ENCODE assay signal across 27 cellular contexts in the genomic region with DNA sequence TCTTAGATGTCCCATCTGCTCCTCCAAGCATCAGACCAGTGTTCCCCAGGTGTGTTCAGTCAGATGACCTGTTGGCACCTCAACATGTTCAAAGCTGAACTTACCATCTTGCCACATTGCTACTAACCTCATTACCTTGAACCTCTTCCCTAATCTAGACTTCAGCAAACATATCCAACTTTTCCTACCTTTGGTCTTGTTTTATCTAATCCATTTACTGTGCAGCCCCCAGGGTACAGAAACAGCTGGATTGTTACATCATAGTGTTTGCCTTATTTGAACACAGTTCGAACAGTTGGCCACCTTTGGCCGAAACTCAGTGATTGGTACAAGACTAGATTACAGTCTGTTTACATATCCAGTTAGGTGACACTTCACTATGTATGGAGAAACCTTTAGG.
"Had no signal": no experiment of that assay in that cellular context is flagged by ENCODE, and none has a peak within 500 bp of the region (broad histone marks: within the 10 kb centered on the region; RNA-seq: fewer than 3 reads in every experiment).

No MANE protein-coding gene starts in this region.

- H3K4me1 ChIP-seq: breast epithelium had no signal

- H3K9me3 ChIP-seq: adrenal gland, breast epithelium, Peyer's patch, SK-N-SH had no signal

- ATAC-seq: activated CD8-positive, alpha-beta T cell treated with anti-CD3 and anti-CD28 coated beads, Interleukin-2, amount 10 ng/mL, durations not matched to agents 7 days and 5 days had no signal

- H3K9me3 Mint-ChIP-seq: activated naive CD8-positive, alpha-beta T cell treated with anti-CD3 and anti-CD28 coated beads, Interleukin-2, amount 10 ng/mL, durations not matched to agents 7 days and 5 days; T-helper 2 cell treated with Interferon-gamma antibody and Interleukin-4, amounts not matched to agents 5 μg/mL and 100 μg/mL, for 36 hours had no signal

- H3K27ac Mint-ChIP-seq: activated CD8-positive, alpha-beta T cell treated with anti-CD3 and anti-CD28 coated beads, Interleukin-2, amount 10 ng/mL, durations not matched to agents 7 days and 5 days; activated naive CD8-positive, alpha-beta T cell treated with anti-CD3 and anti-CD28 coated beads, Interleukin-2, amount 10 ng/mL, durations not matched to agents 7 days and 5 days; T-helper 2 cell treated with Interferon-gamma antibody and Interleukin-4, amounts not matched to agents 5 μg/mL and 100 μg/mL, for 36 hours had no signal

- H3K36me3 Mint-ChIP-seq: activated naive CD8-positive, alpha-beta T cell treated with anti-CD3 and anti-CD28 coated beads, Interleukin-2, amount 10 ng/mL, durations not matched to agents 7 days and 5 days had no signal

- DNase-seq: activated CD4-positive, alpha-beta T cell treated with anti-CD3 and anti-CD28 coated beads for 48 hours; activated CD4-positive, alpha-beta T cell treated with anti-CD3 and anti-CD28 coated beads, Interleukin-2, amount 50 U/mL, for 4 hours; activated CD4-positive, CD25-positive, alpha-beta regulatory T cell treated with anti-CD3 and anti-CD28 coated beads, Interleukin-2, amount 50 U/mL, for 72 hours; activated CD8-positive, alpha-beta memory T cell treated with anti-CD3 and anti-CD28 coated beads, Interleukin-2, amount 50 U/mL, for 48 hours; activated CD8-positive, alpha-beta T cell treated with anti-CD3 and anti-CD28 coated beads, Interleukin-2, amount 10 ng/mL, durations not matched to agents 7 days and 5 days; activated naive CD4-positive, alpha-beta T cell treated with anti-CD3 and anti-CD28 coated beads, Interleukin-2, amount 50 U/mL, for 16 hours; activated naive CD8-positive, alpha-beta T cell treated with anti-CD3 and anti-CD28 coated beads, Interleukin-2, amount 10 ng/mL, durations not matched to agents 7 days and 5 days; activated T-cell treated with anti-CD3 and anti-CD28 coated beads, Interleukin-2, amount 50 U/mL, for 1 hour; adrenal gland; anterior cingulate cortex; caudate nucleus; Karpas-422; MM.1S; NCI-H1048; NCI-H146; NCI-H187 treated with DMSO at 0.1 percent for 48 hours; NCI-H2081 treated with DMSO at 0.1 percent for 48 hours; NCI-H446; NCI-H524; Peyer's patch; Right ventricle myocardium superior; SJCRH30; SK-N-SH; T-helper 1 cell had no signal

- H3K4me3 ChIP-seq: adrenal gland, breast epithelium, Peyer's patch, SJCRH30 had no signal

- H3K27me3 ChIP-seq: adrenal gland, breast epithelium, Peyer's patch, SJCRH30 had no signal

- H3K27ac ChIP-seq: adrenal gland, breast epithelium, Peyer's patch, RWPE1, SJCRH30 had no signal

- H3K36me3 ChIP-seq: adrenal gland, breast epithelium, Peyer's patch, SJCRH30 had no signal

- H3K4me3 Mint-ChIP-seq: activated CD8-positive, alpha-beta T cell treated with anti-CD3 and anti-CD28 coated beads, Interleukin-2, amount 10 ng/mL, durations not matched to agents 7 days and 5 days; activated naive CD8-positive, alpha-beta T cell treated with anti-CD3 and anti-CD28 coated beads, Interleukin-2, amount 10 ng/mL, durations not matched to agents 7 days and 5 days; T-helper 2 cell treated with Interferon-gamma antibody and Interleukin-4, amounts not matched to agents 5 μg/mL and 100 μg/mL, for 36 hours had no signal

- H3K9ac ChIP-seq: SK-N-SH had no signal
